In the genomic region with DNA sequence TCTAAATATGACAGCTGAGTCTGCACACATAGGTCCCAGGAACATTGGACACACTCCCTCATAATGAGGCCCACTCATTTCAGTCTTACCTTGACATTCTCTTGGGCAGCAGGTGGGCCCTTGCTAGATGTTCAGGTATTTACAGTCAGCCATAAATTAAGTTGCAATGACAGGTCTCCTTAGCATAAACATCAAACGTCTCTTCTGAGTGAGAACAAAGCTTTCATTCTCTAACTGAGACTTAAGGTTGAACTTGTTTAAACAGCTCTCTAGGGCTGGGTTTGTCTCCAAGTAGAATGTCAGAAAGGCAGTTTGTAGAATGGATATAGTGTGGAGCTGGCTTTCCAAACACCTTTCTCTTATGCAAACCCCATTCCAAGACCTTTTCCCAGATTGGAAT, we compare ENCODE assay signal across 16 cellular contexts. TPM values are rescaled to one million over a fixed set of nuclear protein-coding genes. Genes with fewer than 3 reads are reported as not detected.
DNase-seq lines count a peak whose midpoint lies in the region; ATAC-seq and TF ChIP-seq lines count a peak whose summit lies in the region.
"Had no signal": no experiment of that assay in that cellular context is flagged by ENCODE, and none has a peak within 500 bp of the region (broad histone marks: within the 10 kb centered on the region; RNA-seq: fewer than 3 reads in every experiment).

No MANE protein-coding gene starts in this region.

- CTCF ChIA-PET in CD8-positive, alpha-beta T cell (lab: Charles Lee) = interaction anchor here (0.9 to 3.2 kb wide), 7 partner anchors 9 to 64 kb away, joined by 3 to 22 read pairs (median 4); no protein-coding TSS in a partner anchor
- CTCF ChIA-PET in naive thymus-derived CD4-positive, alpha-beta T cell (lab: Charles Lee) = interaction anchor here (0.7 to 2.4 kb wide), 5 partner anchors 9 to 64 kb away, joined by 3 to 21 read pairs (median 4); no protein-coding TSS in a partner anchor

- H3K27ac ChIP-seq in CD8-positive, alpha-beta T cell (ENCODE audit: low read depth, low read length) = no peak overlapping the region
- H3K27ac ChIP-seq in KOPT-K1 (ENCODE audit: low read depth, low read length, poor library complexity, severe bottlenecking) (peak overlapping the region; percentile 36), colonic mucosa (peak overlapping the region; percentile 44), uterus (no peak overlapping the region)
- H3K27ac ChIP-seq in naive thymus-derived CD4-positive, alpha-beta T cell (ENCODE audit: low read depth, low read length) = peak overlapping the region; percentile 44
- H3K27ac ChIP-seq: thoracic aorta had no signal

- no peak for TF ChIP-seq POLR2A in uterus (IDR thresholded peaks at IDR 0.05)

- peaks cover 41% of the 10 kb centered on the region for H3K4me1 Mint-ChIP-seq in CD8-positive, alpha-beta T cell (ENCODE audit: low read depth)
- H3K4me1 Mint-ChIP-seq in naive thymus-derived CD4-positive, alpha-beta T cell = peaks cover 5 to 67% (median 54%) of the 10 kb centered on the region in 7 donors
- H3K4me1 Mint-ChIP-seq in chondrocyte (ENCODE audit: low read depth) = no peaks in the 10 kb centered on the region

- no peaks in the 10 kb centered on the region for H3K27me3 ChIP-seq in CD8-positive, alpha-beta T cell (ENCODE audit: insufficient read depth, low read length)
- H3K27me3 ChIP-seq in colonic mucosa = no peaks in the 10 kb centered on the region
- H3K27me3 ChIP-seq in naive thymus-derived CD4-positive, alpha-beta T cell (ENCODE audit: control insufficient read depth in 2 of 2, insufficient read depth in 2 of 2, low read length in 2 of 2) = no peaks in the 10 kb centered on the region
- H3K27me3 ChIP-seq in uterus = no peaks in the 10 kb centered on the region

- POLR2A ChIA-PET in CD8-positive, alpha-beta T cell (lab: Charles Lee) = interaction anchor here (0.8 to 1.4 kb wide), 2 partner anchors 19 to 141 kb away, joined by 3 read pairs; no protein-coding TSS in a partner anchor
- POLR2A ChIA-PET in naive thymus-derived CD4-positive, alpha-beta T cell (lab: Charles Lee) = interaction anchor here (1.0 to 1.4 kb wide), 3 partner anchors 9 to 15 kb away, joined by 3 to 7 read pairs (median 3); no protein-coding TSS in a partner anchor

- H3K4me3 ChIP-seq in CD8-positive, alpha-beta T cell (ENCODE audit: low read depth, low read length) = no peak overlapping the region
- no peak overlapping the region for H3K4me3 ChIP-seq in colonic mucosa
- no peak overlapping the region for H3K4me3 ChIP-seq in naive thymus-derived CD4-positive, alpha-beta T cell (ENCODE audit: low read length)
- H3K4me3 ChIP-seq in uterus = no peak overlapping the region
- H3K4me3 ChIP-seq: thoracic aorta had no signal

- no peaks in the 10 kb centered on the region for H3K36me3 ChIP-seq in CD8-positive, alpha-beta T cell (ENCODE audit: insufficient read depth, low read length)
- H3K36me3 ChIP-seq in KOPT-K1 (ENCODE audit: insufficient read depth, low read length) (peaks cover 26% of the 10 kb centered on the region), colonic mucosa (no peaks in the 10 kb centered on the region), uterus (no peaks in the 10 kb centered on the region)
- H3K36me3 ChIP-seq in naive thymus-derived CD4-positive, alpha-beta T cell (ENCODE audit: control insufficient read depth in 2 of 3, insufficient read depth in 3 of 3, low read length in 3 of 3) = no peaks in the 10 kb centered on the region
- H3K36me3 ChIP-seq: thoracic aorta had no signal

- H3K36me3 Mint-ChIP-seq in CD8-positive, alpha-beta T cell = peaks cover 18% of the 10 kb centered on the region
- peaks cover 4 to 10% (median 5%) of the 10 kb centered on the region in 5 donors for H3K36me3 Mint-ChIP-seq in naive thymus-derived CD4-positive, alpha-beta T cell
- no peaks in the 10 kb centered on the region for H3K36me3 Mint-ChIP-seq in chondrocyte (ENCODE audit: low read depth)

- no peak for TF ChIP-seq CTCF in CD8-positive, alpha-beta T cell (IDR thresholded peaks at IDR 0.05)
- TF ChIP-seq CTCF in colonic mucosa (IDR thresholded peaks at IDR 0.05) (no peak), uterus (IDR thresholded peaks at IDR 0.05) (no peak), chondrocyte (IDR thresholded peaks at IDR 0.05) (no peak)

- H3K9ac ChIP-seq in colonic mucosa (ENCODE audit: low read depth in 2 of 2, low read length in 2 of 2) = peak overlapping the region in 1 of 2 donors; percentile 65

- DNase-seq in CD8-positive, alpha-beta T cell = no peak
- peak; percentile 59 for DNase-seq in colonic mucosa
- peak in 2 of 9 donors; percentile 31 for DNase-seq in naive thymus-derived CD4-positive, alpha-beta T cell
- DNase-seq in cerebellar cortex (ENCODE audit: low spot score) = no peak
- DNase-seq in left ventricle myocardium superior = no peak
- no peak for DNase-seq in uterus
- DNase-seq in chondrocyte (ENCODE audit: low spot score) = no peak
- DNase-seq: AML-193; effector memory CD8-positive, alpha-beta T cell; EL; kidney glomerular epithelial cell; NCI-H524 treated with DMSO at 0.1 percent for 48 hours; T1000 had no signal

- peak; percentile 59 for ATAC-seq in CD8-positive, alpha-beta T cell
- peak; percentile 57 for ATAC-seq in naive thymus-derived CD4-positive, alpha-beta T cell
- no peak for ATAC-seq in left ventricle myocardium superior
- ATAC-seq: activated T-helper 17 cell treated with anti-CD3 and anti-CD28 coated beads, Interleukin-2, amount 50 U/mL, for 72 hours; effector memory CD8-positive, alpha-beta T cell had no signal

- no peak overlapping the region for H3K4me3 Mint-ChIP-seq in CD8-positive, alpha-beta T cell
- peak overlapping the region in 9 of 10 donors; percentile 1 to 69 (median 34) for H3K4me3 Mint-ChIP-seq in naive thymus-derived CD4-positive, alpha-beta T cell
- no peak overlapping the region for H3K4me3 Mint-ChIP-seq in chondrocyte (ENCODE audit: unreplicated experiment)
- H3K4me3 Mint-ChIP-seq: activated T-helper 17 cell treated with anti-CD3 and anti-CD28 coated beads, Interleukin-2, amount 50 U/mL, for 72 hours; effector memory CD8-positive, alpha-beta T cell had no signal

- peak overlapping the region; percentile 37 for H3K27ac Mint-ChIP-seq in CD8-positive, alpha-beta T cell
- H3K27ac Mint-ChIP-seq in naive thymus-derived CD4-positive, alpha-beta T cell = peak overlapping the region in 8 of 9 donors; percentile 25 to 89 (median 68)
- H3K27ac Mint-ChIP-seq in chondrocyte (ENCODE audit: unreplicated experiment) = no peak overlapping the region
- H3K27ac Mint-ChIP-seq: activated T-helper 17 cell treated with anti-CD3 and anti-CD28 coated beads, Interleukin-2, amount 50 U/mL, for 72 hours; effector memory CD8-positive, alpha-beta T cell had no signal

- H3K4me1 ChIP-seq in CD8-positive, alpha-beta T cell (ENCODE audit: insufficient read depth, low read length) = peaks cover 13% of the 10 kb centered on the region
- peaks cover 8% of the 10 kb centered on the region for H3K4me1 ChIP-seq in colonic mucosa
- H3K4me1 ChIP-seq in naive thymus-derived CD4-positive, alpha-beta T cell (ENCODE audit: control insufficient read depth in 2 of 2, insufficient read depth in 2 of 2, low read length in 2 of 2) = peaks cover 0 to 16% of the 10 kb centered on the region in 2 donors
- H3K4me1 ChIP-seq in uterus = no peaks in the 10 kb centered on the region

- no peaks in the 10 kb centered on the region for H3K27me3 Mint-ChIP-seq in CD8-positive, alpha-beta T cell (ENCODE audit: low read depth)
- H3K27me3 Mint-ChIP-seq in naive thymus-derived CD4-positive, alpha-beta T cell = peaks cover 0 to 11% (median 0%) of the 10 kb centered on the region in 5 donors
- no peaks in the 10 kb centered on the region for H3K27me3 Mint-ChIP-seq in chondrocyte (ENCODE audit: low read depth)
- H3K27me3 Mint-ChIP-seq: activated T-helper 17 cell treated with anti-CD3 and anti-CD28 coated beads, Interleukin-2, amount 50 U/mL, for 72 hours; effector memory CD8-positive, alpha-beta T cell had no signal

- no peaks in the 10 kb centered on the region for H3K9me3 ChIP-seq in CD8-positive, alpha-beta T cell (ENCODE audit: low read length)
- H3K9me3 ChIP-seq in KOPT-K1 (ENCODE audit: insufficient read depth, low read length, poor library complexity, severe bottlenecking) (peaks cover 7% of the 10 kb centered on the region), colonic mucosa (no peaks in the 10 kb centered on the region), uterus (no peaks in the 10 kb centered on the region)
- H3K9me3 ChIP-seq in naive thymus-derived CD4-positive, alpha-beta T cell (ENCODE audit: control insufficient read depth in 2 of 3, low read length in 3 of 3) = no peaks in the 10 kb centered on the region
- H3K9me3 ChIP-seq: thoracic aorta had no signal

- intact Hi-C loops in CD8-positive, alpha-beta T cell (cut with DNase I, micrococcal nuclease) = no loop called here
- intact Hi-C loops in colonic mucosa (cut with DNase I) (no loop called here), left ventricle myocardium superior (cut with micrococcal nuclease) (no loop called here), uterus (cut with DNase I; ENCODE audit: low total_unique reads) (no loop called here)
- intact Hi-C loops in naive thymus-derived CD4-positive, alpha-beta T cell (cut with micrococcal nuclease) = loop anchor here in 1 of 2 donors (1.0 kb wide), 2 partner anchors 8 kb away; no protein-coding TSS in a partner anchor

- H3K9me3 Mint-ChIP-seq in CD8-positive, alpha-beta T cell = no peaks in the 10 kb centered on the region
- H3K9me3 Mint-ChIP-seq in naive thymus-derived CD4-positive, alpha-beta T cell = no peaks in the 10 kb centered on the region
- peaks cover 5% of the 10 kb centered on the region for H3K9me3 Mint-ChIP-seq in chondrocyte (ENCODE audit: low read depth)
- H3K9me3 Mint-ChIP-seq: activated T-helper 17 cell treated with anti-CD3 and anti-CD28 coated beads, Interleukin-2, amount 50 U/mL, for 72 hours; effector memory CD8-positive, alpha-beta T cell had no signal

RNA-seq across cellular contexts. Expression of gene ACVR1B, which starts 10.3 kb away (rescaled TPM):
- total RNA-seq in CD8-positive, alpha-beta T cell = 10 to 100 TPM; 12.0 to 13.7 TPM
- total RNA-seq in colonic mucosa (10 to 100 TPM; 56.0 to 63.0 TPM), left ventricle myocardium superior (11.2 TPM), uterus (10 to 100 TPM in 3 of 4 donors, 1 to 10 TPM in 1; 2.6 to 31.6 (median 14.4) TPM), chondrocyte (9.9 to 10.6 TPM (median 10.0 TPM) in 3 replicates)
- total RNA-seq in naive thymus-derived CD4-positive, alpha-beta T cell = 10 to 100 TPM in 4 of 5 experiments, 1 to 10 TPM in 1; 4.9 to 14.8 (median 14.2) TPM
- 1 to 10 TPM; 2.5 to 2.9 TPM for polyA plus RNA-seq in naive thymus-derived CD4-positive, alpha-beta T cell

RNA-seq across cellular contexts. Expression of gene TAMALIN, which starts 44.9 kb away (rescaled TPM):
- 100 to 1,000 TPM; 603 to 632 TPM for total RNA-seq in CD8-positive, alpha-beta T cell
- total RNA-seq in colonic mucosa = 10 to 100 TPM in 1 of 2 donors, 1 to 10 TPM in 1; 5.0 to 15.2 TPM
- total RNA-seq in naive thymus-derived CD4-positive, alpha-beta T cell = 100 to 1,000 TPM in 2 of 5 experiments, 10 to 100 TPM in 2, 1 to 10 TPM in 1; 5.6 to 501 (median 33.7) TPM
- polyA plus RNA-seq in naive thymus-derived CD4-positive, alpha-beta T cell = 1 to 10 TPM; 1.1 to 1.3 TPM
- total RNA-seq in left ventricle myocardium superior = 22.2 TPM
- 100 to 1,000 TPM in 1 of 4 donors, 10 to 100 TPM in 2, 1 to 10 TPM in 1; 6.4 to 153 (median 42.1) TPM for total RNA-seq in uterus
- 11.1 to 15.7 TPM (median 13.7 TPM) in 3 replicates for total RNA-seq in chondrocyte

RNA-seq across cellular contexts. Expression of gene ACVRL1, which starts 54.5 kb away (rescaled TPM):
- total RNA-seq in CD8-positive, alpha-beta T cell = not detected
- total RNA-seq in colonic mucosa = 100 to 1,000 TPM; 121 to 162 TPM
- total RNA-seq in naive thymus-derived CD4-positive, alpha-beta T cell = under 1 TPM in 2 of 5 experiments, not detected in 3; 0.64 to 0.70 TPM
- not detected for polyA plus RNA-seq in naive thymus-derived CD4-positive, alpha-beta T cell
- 31.7 TPM for total RNA-seq in left ventricle myocardium superior
- total RNA-seq in uterus = 100 to 1,000 TPM in 3 of 4 donors, 10 to 100 TPM in 1; 52.1 to 161 (median 127) TPM
- 0.36 to 0.60 TPM in 2 of 3 replicates, not detected in the other for total RNA-seq in chondrocyte
- total RNA-seq: activated T-helper 17 cell treated with anti-CD3 and anti-CD28 coated beads, Interleukin-2, amount 50 U/mL, for 72 hours had no signal

Comparison
In these comparisons a context has a peak if more than half of its experiments do, and no peak if none do; other contexts are left out.
1. H3K27ac ChIP-seq: peak in KOPT-K1 (single experiment), colonic mucosa (single experiment) and naive thymus-derived CD4-positive, alpha-beta T cell (single experiment); none in CD8-positive, alpha-beta T cell (single experiment) and uterus (0 of 2).
2. H3K4me3 Mint-ChIP-seq: peak in naive thymus-derived CD4-positive, alpha-beta T cell (9 of 10); none in CD8-positive, alpha-beta T cell (single experiment) and chondrocyte (single experiment).
3. RNA of gene ACVRL1, which starts 54.5 kb away (total RNA-seq): 121 to 162 TPM in colonic mucosa, 52.1 to 161 TPM in uterus and 31.7 TPM in left ventricle myocardium superior (single experiment); 0.36 to 0.60 TPM in chondrocyte, 0.64 to 0.70 TPM in naive thymus-derived CD4-positive, alpha-beta T cell and not detected in CD8-positive, alpha-beta T cell; every median in the first group is over 10 times any median in the second.